ENCODE assay signal across 17 cellular contexts in the genomic region with DNA sequence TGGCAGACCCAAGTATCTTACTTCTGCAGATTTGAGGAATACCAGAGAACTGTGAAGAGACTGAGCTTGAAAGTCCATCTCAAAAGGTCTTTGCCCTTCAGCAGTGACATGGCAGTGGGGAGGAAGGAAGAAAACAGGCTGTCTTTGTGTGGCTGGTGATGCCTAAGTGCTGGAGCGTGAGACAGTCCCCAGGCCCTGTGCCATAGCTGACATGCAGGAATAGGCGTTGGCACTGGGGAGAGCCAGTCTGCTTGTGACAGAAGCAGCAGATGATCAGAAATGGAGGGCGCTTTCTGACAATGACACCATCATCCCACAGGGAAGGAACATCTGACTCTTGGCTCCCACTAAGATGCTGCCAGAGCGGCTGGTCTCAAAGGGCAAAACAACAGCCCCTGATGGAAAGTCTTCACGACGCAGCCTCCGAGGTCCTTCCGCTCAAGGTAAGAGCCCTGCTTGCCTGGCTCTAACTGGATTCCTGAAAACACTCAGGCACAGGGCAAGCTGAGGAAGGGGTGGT. TPM values are rescaled to one million over a fixed set of nuclear protein-coding genes. Genes with fewer than 3 reads are reported as not detected.
DNase-seq lines count a peak whose midpoint lies in the region; ATAC-seq lines count a peak whose summit lies in the region.
"Had no signal": no experiment of that assay in that cellular context is flagged by ENCODE, and none has a peak within 500 bp of the region (broad histone marks: within the 10 kb centered on the region; RNA-seq: fewer than 3 reads in every experiment).

No MANE protein-coding gene starts in this region.

- intact Hi-C loops in CD4-positive, alpha-beta memory T cell (cut with micrococcal nuclease): no loop called here

- H3K36me3 Mint-ChIP-seq in CD4-positive, alpha-beta memory T cell: no peaks in the 10 kb centered on the region

- POLR2A ChIA-PET in CD4-positive, alpha-beta memory T cell (lab: Charles Lee; ENCODE audit: partially characterized antibody): interaction anchor here (1.3 to 9.4 kb wide), 3 partner anchors 18 to 191 kb away, joined by 4 to 273 read pairs (median 92); a partner anchor contains a TSS

- H2AFZ ChIP-seq in neuronal stem cell (ENCODE audit: low read length): no peak overlapping the region

- H3K4me2 ChIP-seq in neuronal stem cell (ENCODE audit: insufficient read depth, low read length, poor library complexity, severe bottlenecking): no peak overlapping the region

- H3K4me3 ChIP-seq in CD4-positive, alpha-beta memory T cell (ENCODE audit: low read length in 2 of 2): no peak overlapping the region
- H3K4me3 ChIP-seq in neuronal stem cell (ENCODE audit: low read length in 2 of 2): no peak overlapping the region
- H3K4me3 ChIP-seq: ascending aorta, colonic mucosa, sigmoid colon had no signal

- no peak overlapping the region for H2BK15ac ChIP-seq in neuronal stem cell (ENCODE audit: low read length)

- no peaks in the 10 kb centered on the region for H3K79me1 ChIP-seq in neuronal stem cell (ENCODE audit: low read depth, low read length)

- H2BK12ac ChIP-seq in neuronal stem cell (ENCODE audit: low read length): no peak overlapping the region

- no peak overlapping the region for H3K4me3 Mint-ChIP-seq in CD4-positive, alpha-beta memory T cell
- H3K4me3 Mint-ChIP-seq: activated CD4-positive, alpha-beta memory T cell treated with anti-CD3 and anti-CD28 coated beads, Interleukin-2, amount 10 ng/mL, durations not matched to agents 7 days and 5 days; H9 had no signal

- CTCF ChIA-PET in CD4-positive, alpha-beta memory T cell (lab: Charles Lee; ENCODE audit: partially characterized antibody): interaction anchor here (0.7 to 24.1 kb wide), 11 partner anchors 8 to 193 kb away, joined by 3 to 902 read pairs (median 6); a partner anchor contains a TSS

- no peaks in the 10 kb centered on the region for H3K9me3 Mint-ChIP-seq in CD4-positive, alpha-beta memory T cell
- H3K9me3 Mint-ChIP-seq: activated CD4-positive, alpha-beta memory T cell treated with anti-CD3 and anti-CD28 coated beads, Interleukin-2, amount 10 ng/mL, durations not matched to agents 7 days and 5 days; H9 had no signal

- no peak overlapping the region for H2AK5ac ChIP-seq in neuronal stem cell (ENCODE audit: low read depth, low read length)

- no peaks in the 10 kb centered on the region for H3K27me3 ChIP-seq in CD4-positive, alpha-beta memory T cell (ENCODE audit: insufficient read depth, low read length)
- H3K27me3 ChIP-seq in neuronal stem cell (ENCODE audit: control insufficient read depth in 3 of 3, insufficient read depth in 3 of 3, low read depth in 1 of 3, low read length in 3 of 3): peaks cover 0 to 6% (median 0%) of the 10 kb centered on the region in 3 experiments
- H3K27me3 ChIP-seq: ascending aorta, colonic mucosa, sigmoid colon had no signal

- no CpG with 5 or more reads among the region's 8 CpGs for whole genome bisulfite sequencing in neuronal stem cell (ENCODE audit: extremely low coverage in 2 of 2, insufficient read length in 2 of 2, insufficient replicate concordance in 1 of 2), 2 donors

- DNase-seq in Ammon's horn (ENCODE audit: low spot score): peak; percentile 85
- DNase-seq in CD4-positive, alpha-beta memory T cell: no peak
- no peak for DNase-seq in neuronal stem cell (ENCODE audit: low spot score)
- no peak for DNase-seq in NCI-H2029 (lab: John Stamatoyannopoulos, UW)
- no peak for DNase-seq in NCI-H748 treated with DMSO at 0.1 percent for 48 hours (lab: John Stamatoyannopoulos, UW)
- DNase-seq: activated CD4-positive, alpha-beta memory T cell treated with anti-CD3 and anti-CD28 coated beads, Interleukin-2, amount 10 ng/mL, durations not matched to agents 7 days and 5 days; AML-193; colonic mucosa; H9; KBM-7; NCI-H2081; sigmoid colon had no signal

- no peak overlapping the region for H3K27ac ChIP-seq in CD4-positive, alpha-beta memory T cell (ENCODE audit: low read depth, low read length)
- peak overlapping the region; percentile 67 for H3K27ac ChIP-seq in cingulate gyrus (ENCODE audit: low read depth, low read length)
- no peak overlapping the region for H3K27ac ChIP-seq in neuronal stem cell (replicated peaks; ENCODE audit: low read length)
- H3K27ac ChIP-seq: ascending aorta, colonic mucosa, RWPE1, sigmoid colon had no signal

- H2BK5ac ChIP-seq in neuronal stem cell (ENCODE audit: low read length): no peak overlapping the region

- H3K27me3 Mint-ChIP-seq in CD4-positive, alpha-beta memory T cell: no peaks in the 10 kb centered on the region
- H3K27me3 Mint-ChIP-seq: activated CD4-positive, alpha-beta memory T cell treated with anti-CD3 and anti-CD28 coated beads, Interleukin-2, amount 10 ng/mL, durations not matched to agents 7 days and 5 days had no signal

- no peak overlapping the region for H3K9ac ChIP-seq in neuronal stem cell (ENCODE audit: low read depth, low read length, poor library complexity)

- peak overlapping the region; percentile 27 for H3K18ac ChIP-seq in neuronal stem cell (ENCODE audit: low read length)

- H3K9me3 ChIP-seq in CD4-positive, alpha-beta memory T cell (ENCODE audit: control insufficient read depth in 1 of 2, low read length in 2 of 2): no peaks in the 10 kb centered on the region
- H3K9me3 ChIP-seq in neuronal stem cell (replicated peaks in 1 of 2; ENCODE audit: control insufficient read depth in 2 of 2, insufficient read depth in 1 of 2, low read depth in 1 of 2, low read length in 2 of 2): no peaks in the 10 kb centered on the region
- H3K9me3 ChIP-seq: ascending aorta, colonic mucosa, sigmoid colon had no signal

- no peak overlapping the region for H4K8ac ChIP-seq in neuronal stem cell (ENCODE audit: low read depth, low read length)

- H4K91ac ChIP-seq in neuronal stem cell (ENCODE audit: low read depth, low read length, poor library complexity): no peak overlapping the region

- no peak overlapping the region for H2BK120ac ChIP-seq in neuronal stem cell (ENCODE audit: low read depth, low read length)

- no peak overlapping the region for H3K14ac ChIP-seq in neuronal stem cell (ENCODE audit: low read length)

- ATAC-seq in GM18511 (IDR thresholded peaks at IDR 0.05; ENCODE audit: unreplicated experiment) (no peak), HG02852 (IDR thresholded peaks at IDR 0.05; ENCODE audit: unreplicated experiment) (no peak)

- H3K27ac Mint-ChIP-seq in CD4-positive, alpha-beta memory T cell: peak overlapping the region in 5 of 7 donors; percentile 0 to 95 (median 56)
- H3K27ac Mint-ChIP-seq: activated CD4-positive, alpha-beta memory T cell treated with anti-CD3 and anti-CD28 coated beads, Interleukin-2, amount 10 ng/mL, durations not matched to agents 7 days and 5 days; H9 had no signal

- H3K23ac ChIP-seq in neuronal stem cell (ENCODE audit: low read depth, low read length, poor library complexity): no peak overlapping the region

- peaks cover 28 to 62% (median 45%) of the 10 kb centered on the region in 4 donors for H3K4me1 Mint-ChIP-seq in CD4-positive, alpha-beta memory T cell

- peaks cover 36% of the 10 kb centered on the region for H3K4me1 ChIP-seq in CD4-positive, alpha-beta memory T cell (ENCODE audit: insufficient read depth, low read length)
- H3K4me1 ChIP-seq in neuronal stem cell (ENCODE audit: control insufficient read depth in 2 of 2, insufficient read depth in 1 of 2, low read depth in 1 of 2, low read length in 2 of 2): no peaks in the 10 kb centered on the region

- no peaks in the 10 kb centered on the region for H3K36me3 ChIP-seq in CD4-positive, alpha-beta memory T cell (ENCODE audit: insufficient read depth, low read length)
- H3K36me3 ChIP-seq in neuronal stem cell (replicated peaks in 1 of 2; ENCODE audit: control insufficient read depth in 2 of 2, insufficient read depth in 2 of 2, low read length in 2 of 2): no peaks in the 10 kb centered on the region
- H3K36me3 ChIP-seq: ascending aorta, colonic mucosa, sigmoid colon had no signal

- H3K4ac ChIP-seq in neuronal stem cell (ENCODE audit: low read length): no peak overlapping the region

RNA-seq across cellular contexts. Expression of a gene that starts 15.5 kb away (rescaled TPM):
- total RNA-seq in CD4-positive, alpha-beta memory T cell: 10 to 100 TPM; 73.9 to 75.9 TPM
- 100 to 1,000 TPM; 203 to 207 TPM for polyA plus RNA-seq in CD4-positive, alpha-beta memory T cell
- 13.5 TPM for polyA plus RNA-seq in neuronal stem cell (2013, experiment 1 of 2)
- polyA plus RNA-seq in neuronal stem cell (2013, experiment 2 of 2): 14.2 TPM
